14 cellular contexts compared by ENCODE assay signal in genomic region chr16:85637061-85637807, GRCh38. TPM values are rescaled to one million over a fixed set of nuclear protein-coding genes. Genes with fewer than 3 reads are reported as not detected.
DNase-seq lines count a peak whose midpoint lies in the region; ATAC-seq, FAIRE-seq and TF ChIP-seq lines count a peak whose summit lies in the region.
"Had no signal": no experiment of that assay in that cellular context is flagged by ENCODE, and none has a peak within 500 bp of the region (broad histone marks: within the 10 kb centered on the region; RNA-seq: fewer than 3 reads in every experiment).

No MANE protein-coding gene starts in this region.

- H3K36me3 Mint-ChIP-seq in activated CD4-positive, alpha-beta memory T cell treated with anti-CD3 and anti-CD28 coated beads for 36 hours: no peaks in the 10 kb centered on the region
- H3K36me3 Mint-ChIP-seq: CD4-positive, CD25-positive, alpha-beta regulatory T cell had no signal

- H3K56ac ChIP-seq in H1 (replicated peaks; ENCODE audit: insufficient read length, low read depth, low read length): no peak overlapping the region

- H3K27ac Mint-ChIP-seq in activated CD4-positive, alpha-beta memory T cell treated with anti-CD3 and anti-CD28 coated beads for 36 hours: no peak overlapping the region
- H3K27ac Mint-ChIP-seq: CD4-positive, CD25-positive, alpha-beta regulatory T cell had no signal

- no peak for FAIRE-seq in H1 (lab: Jason Lieb, UNC)
- FAIRE-seq: A549, D721Med had no signal

- TF ChIP-seq EP300 in H1 (IDR thresholded peaks at IDR 0.05; ENCODE audit: borderline replicate concordance in 1 of 2, low read depth in 2 of 2, low read length in 2 of 2) (no peak), stomach (IDR thresholded peaks at IDR 0.05) (no peak)

- H2AFZ ChIP-seq in H1 (ENCODE audit: low read length): no peak overlapping the region

- no peaks in the 10 kb centered on the region for H3K9me3 ChIP-seq in HUES6 (ENCODE audit: control insufficient read depth, insufficient read depth, low read depth, low read length)
- no peaks in the 10 kb centered on the region for H3K9me3 ChIP-seq in H1 (ENCODE audit: insufficient read depth in 2 of 2, low read depth in 1 of 2, low read length in 1 of 2)
- H3K9me3 ChIP-seq in stomach: no peaks in the 10 kb centered on the region
- H3K9me3 ChIP-seq: A549 had no signal

- no peaks in the 10 kb centered on the region for H3K27me3 Mint-ChIP-seq in activated CD4-positive, alpha-beta memory T cell treated with anti-CD3 and anti-CD28 coated beads for 36 hours
- H3K27me3 Mint-ChIP-seq: CD4-positive, CD25-positive, alpha-beta regulatory T cell had no signal

- no peak for ATAC-seq in HG03521 (IDR thresholded peaks at IDR 0.05; ENCODE audit: unreplicated experiment)
- ATAC-seq: A549 had no signal

- H3K27me3 ChIP-seq in HUES6 (ENCODE audit: control insufficient read depth, insufficient read depth, low read length) (no peaks in the 10 kb centered on the region), H1 (replicated peaks in 1 of 4; ENCODE audit: control insufficient read depth in 3 of 4, extremely low read depth in 1 of 4, insufficient read depth in 3 of 4, low read length in 3 of 4) (no peaks in the 10 kb centered on the region), stomach (no peaks in the 10 kb centered on the region)

- no peak for TF ChIP-seq RAD21 in H1 (IDR thresholded peaks at IDR 0.05 in 1 of 2, conservative IDR thresholded peaks at IDR 0.05 in 1 of 2; ENCODE audit: low read depth in 2 of 2, low read length in 2 of 2)

- TF ChIP-seq CTCF in H1 (IDR thresholded peaks at IDR 0.05; ENCODE audit: control extremely low read depth in 1 of 3, insufficient read depth in 1 of 3, low read depth in 1 of 3, low read length in 3 of 3): no peak
- TF ChIP-seq CTCF in stomach (IDR thresholded peaks at IDR 0.05): no peak

- no peak overlapping the region for H2AK5ac ChIP-seq in H1 (ENCODE audit: low read depth, low read length)

- H4K8ac ChIP-seq in H1 (ENCODE audit: extremely low read depth, insufficient read depth, low read length): no peak overlapping the region; the same call in 1 of the 2 replicates

- H4K91ac ChIP-seq in H1 (replicated peaks; ENCODE audit: insufficient read length, low read length): no peak overlapping the region

- H3K27ac ChIP-seq in HUES6 (ENCODE audit: low read depth, low read length): 0 out of 2 replicates have a peak overlapping the region, but pooled peaks have one; percentile 47
- no peak overlapping the region; the same call in 1 of the 2 replicates for H3K27ac ChIP-seq in H1 (ENCODE audit: low read depth, low read length)
- peak overlapping the region in 4 of 5 donors; percentile 39 to 65 (median 52) for H3K27ac ChIP-seq in stomach
- H3K27ac ChIP-seq: A549 had no signal

- no peak overlapping the region for H3K4me2 ChIP-seq in H1 (ENCODE audit: insufficient read depth in 1 of 2, low read depth in 2 of 2, low read length in 2 of 2)
- H3K4me2 ChIP-seq: A549 had no signal

- no peak overlapping the region for H3K4me3 ChIP-seq in HUES6 (ENCODE audit: low read depth, low read length)
- no peak overlapping the region for H3K4me3 ChIP-seq in H1 (ENCODE audit: extremely low read depth in 1 of 4, insufficient read depth in 2 of 4, low read depth in 3 of 4, low read length in 4 of 4)
- no peak overlapping the region for H3K4me3 ChIP-seq in stomach
- H3K4me3 ChIP-seq: A549 had no signal

- H3K4me3 Mint-ChIP-seq in activated CD4-positive, alpha-beta memory T cell treated with anti-CD3 and anti-CD28 coated beads for 36 hours: no peak overlapping the region
- H3K4me3 Mint-ChIP-seq: CD4-positive, CD25-positive, alpha-beta regulatory T cell had no signal

- H4K20me1 ChIP-seq in H1 (replicated peaks in 1 of 2; ENCODE audit: control insufficient read depth in 1 of 2, insufficient read depth in 2 of 2, low read length in 2 of 2): peaks cover 41 to 65% of the 10 kb centered on the region in 2 experiments

- no peaks in the 10 kb centered on the region for H3K9me3 Mint-ChIP-seq in activated CD4-positive, alpha-beta memory T cell treated with anti-CD3 and anti-CD28 coated beads for 36 hours
- H3K9me3 Mint-ChIP-seq: CD4-positive, CD25-positive, alpha-beta regulatory T cell had no signal

- no peak overlapping the region for H4K5ac ChIP-seq in H1 (ENCODE audit: insufficient read length, low read depth, low read length)

- H3K79me2 ChIP-seq in H1 (ENCODE audit: control insufficient read depth in 1 of 2, insufficient read depth in 2 of 2, low read length in 2 of 2): peaks cover 0 to 91% of the 10 kb centered on the region in 2 experiments; a peak in 3 of 4 replicates

- H2BK12ac ChIP-seq in H1 (ENCODE audit: low read depth, low read length): 0 out of 2 replicates have a peak overlapping the region, but pooled peaks have one; percentile 17

- CTCF ChIA-PET in H1 (lab: Charles Lee; ENCODE audit: partially characterized antibody): interaction anchor here (0.7 to 4.3 kb wide), 13 partner anchors 9 to 384 kb away, joined by 3 to 27 read pairs (median 6); partner anchors contain the start of gene GINS2
- CTCF ChIA-PET in activated CD4-positive, alpha-beta memory T cell treated with anti-CD3 and anti-CD28 coated beads for 36 hours (lab: Charles Lee): interaction anchor here (1.2 to 2.4 kb wide), 2 partner anchors 21 to 26 kb away, joined by 3 to 11 read pairs; no protein-coding TSS in a partner anchor

- DNase-seq in NCI-H345 (lab: John Stamatoyannopoulos, UW): peak; percentile 33
- DNase-seq in NCI-H345 treated with DMSO at 0.1 percent for 48 hours (lab: John Stamatoyannopoulos, UW; ENCODE audit: unreplicated experiment): no peak
- no peak for DNase-seq in H1 (ENCODE audit: low read depth in 1 of 2, low spot score in 2 of 2)
- DNase-seq in stomach: no peak
- DNase-seq in activated naive CD4-positive, alpha-beta T cell treated with Interleukin-2 at 50 U/mL for 16 hours: no peak
- DNase-seq in activated CD4-positive, alpha-beta memory T cell treated with anti-CD3 and anti-CD28 coated beads for 36 hours: no peak
- DNase-seq: CD4-positive, CD25-positive, alpha-beta regulatory T cell; IMR-90; NCI-H446 treated with DMSO at 0.1 percent for 48 hours; SHP77 treated with DMSO at 0.1 percent for 48 hours had no signal

- no peaks in the 10 kb centered on the region for H3K23me2 ChIP-seq in H1 (ENCODE audit: low read depth, low read length)

- H3K79me1 ChIP-seq in H1 (ENCODE audit: low read depth, low read length): peaks cover 21% of the 10 kb centered on the region

- no peak overlapping the region for H2BK20ac ChIP-seq in H1 (ENCODE audit: low read length)

- no peak overlapping the region for H3K18ac ChIP-seq in H1 (ENCODE audit: extremely low read depth, low read length)

- H3K4ac ChIP-seq in H1 (replicated peaks; ENCODE audit: insufficient read length, low read depth, low read length): no peak overlapping the region

- H2BK120ac ChIP-seq in H1 (replicated peaks; ENCODE audit: low read depth, low read length): no peak overlapping the region

- H3K14ac ChIP-seq in H1 (ENCODE audit: insufficient read length): no peak overlapping the region

- WGBS in H1 (ENCODE audit: extremely low coverage in 1 of 2, insufficient coverage in 1 of 2, insufficient read length in 1 of 2, insufficient replicate concordance in 2 of 2, low coverage in 1 of 2, low lambda C conversion rate in 2 of 2, missing lambda C conversion rate in 1 of 2), 2 experiments: 93% methylated on average over 36 of the region's 36 CpGs; no CpG with 5 or more reads in 1 of the 2 experiments
- 56 to 80% (median 72%) methylated on average over 24 to 36 of the region's 36 CpGs for WGBS in stomach, 5 donors

- POLR2A ChIA-PET in H1 (lab: Charles Lee; ENCODE audit: partially characterized antibody): interaction anchor here (0.9 to 1.0 kb wide), 2 partner anchors 11 to 16 kb away, joined by 3 read pairs; no protein-coding TSS in a partner anchor
- POLR2A ChIA-PET in activated CD4-positive, alpha-beta memory T cell treated with anti-CD3 and anti-CD28 coated beads for 36 hours (lab: Charles Lee): no interaction called here

- TF ChIP-seq POLR2A in H1 (IDR thresholded peaks at IDR 0.05; ENCODE audit: control extremely low read depth in 1 of 2, low read depth in 2 of 2, low read length in 2 of 2): no peak
- TF ChIP-seq POLR2A in stomach (IDR thresholded peaks at IDR 0.05): no peak

- H3K9ac ChIP-seq in HUES6 (ENCODE audit: low read length): no peak overlapping the region
- H3K9ac ChIP-seq in H1 (replicated peaks in 1 of 4; ENCODE audit: extremely low read depth in 1 of 4, low read depth in 3 of 4, low read length in 3 of 4): no peak overlapping the region

- H3K36me3 ChIP-seq in HUES6 (ENCODE audit: control insufficient read depth, insufficient read depth, low read length) (peaks cover 51% of the 10 kb centered on the region), H1 (ENCODE audit: control insufficient read depth in 2 of 4, insufficient read depth in 4 of 4, low read length in 3 of 4) (peaks cover 0 to 11% (median 0%) of the 10 kb centered on the region in 4 experiments; a peak in 4 of 8 replicates), stomach (peaks cover 9 to 41% (median 30%) of the 10 kb centered on the region in 4 donors)

- H3K4me1 Mint-ChIP-seq in activated CD4-positive, alpha-beta memory T cell treated with anti-CD3 and anti-CD28 coated beads for 36 hours (ENCODE audit: low read depth): no peaks in the 10 kb centered on the region
- H3K4me1 Mint-ChIP-seq: CD4-positive, CD25-positive, alpha-beta regulatory T cell had no signal

- H2BK15ac ChIP-seq in H1 (ENCODE audit: low read length): no peak overlapping the region

- intact Hi-C loops in stomach (cut with DNase I; ENCODE audit: low total_unique reads): no loop called here
- intact Hi-C loops in activated CD4-positive, alpha-beta memory T cell treated with anti-CD3 and anti-CD28 coated beads for 36 hours (cut with micrococcal nuclease): no loop called here

- H3K4me1 ChIP-seq in HUES6 (ENCODE audit: control insufficient read depth, insufficient read depth, low read length) (peaks cover 18% of the 10 kb centered on the region; the same call in 1 of the 2 replicates), H1 (replicated peaks in 1 of 4; ENCODE audit: control insufficient read depth in 3 of 4, insufficient read depth in 4 of 4, low read length in 3 of 4) (peaks cover 0 to 8% (median 0%) of the 10 kb centered on the region in 4 experiments; a peak in 4 of 7 replicates), stomach (peaks cover 82 to 100% (median 99%) of the 10 kb centered on the region in 4 donors)

- no peak overlapping the region for H2BK5ac ChIP-seq in H1 (ENCODE audit: low read depth, low read length)

- H3K23ac ChIP-seq in H1 (ENCODE audit: insufficient read length): no peak overlapping the region

RNA-seq across cellular contexts. Expression of gene GSE1, which starts 24.1 kb away (rescaled TPM):
- total RNA-seq in H1 (2021; fragmentation: NEBNext Ultra II Directional; extraction: Animal tissue kit (Norgen Biotek cat#: 25700)): 65.6 and 66.2 TPM in 2 replicates
- polyA plus RNA-seq in H1 (2011; rRNA removed) (26.0 and 40.0 TPM in 2 replicates), stomach (10 to 100 TPM; 11.8 to 21.1 (median 12.9) TPM)
- polyA plus RNA-seq in H1 (2011; cell fraction: cytosol; rRNA removed): 26.5 TPM
- 123 TPM for polyA plus RNA-seq in H1 (2011; cell fraction: nucleus; rRNA removed)
- 42.4 to 51.0 TPM (median 44.8 TPM) in 4 replicates for polyA plus RNA-seq in H1 (2012, experiment 1 of 2)
- polyA plus RNA-seq in H1 (2012, experiment 2 of 2): 18.4 TPM
- polyA plus RNA-seq in H1 (2013, experiment 1 of 2): 30.0 TPM
- polyA plus RNA-seq in H1 (2013, experiment 2 of 2): 30.1 TPM
- 35.8 and 37.6 TPM in 2 replicates for polyA minus RNA-seq in H1 (2011; rRNA and poly(A)+ RNA removed)
- 76.6 TPM for polyA minus RNA-seq in H1 (2011; cell fraction: cytosol; rRNA and poly(A)+ RNA removed)
- 93.7 TPM for polyA minus RNA-seq in H1 (2011; cell fraction: nucleus; rRNA and poly(A)+ RNA removed)
- 100 to 1,000 TPM in 4 of 5 donors, 10 to 100 TPM in 1; 58.2 to 294 (median 141) TPM for total RNA-seq in stomach
- total RNA-seq in activated CD4-positive, alpha-beta memory T cell treated with anti-CD3 and anti-CD28 coated beads for 36 hours: 10 to 100 TPM; 15.3 to 16.0 TPM

RNA-seq across cellular contexts. Expression of gene GINS2, which starts 51.5 kb away (rescaled TPM):
- 51.4 and 59.1 TPM in 2 replicates for total RNA-seq in H1 (2021; fragmentation: NEBNext Ultra II Directional; extraction: Animal tissue kit (Norgen Biotek cat#: 25700))
- polyA plus RNA-seq in H1 (2011; rRNA removed) (22.5 and 29.4 TPM in 2 replicates), stomach (1 to 10 TPM; 1.5 to 3.6 (median 2.9) TPM)
- 31.5 TPM for polyA plus RNA-seq in H1 (2011; cell fraction: cytosol; rRNA removed)
- 18.3 TPM for polyA plus RNA-seq in H1 (2011; cell fraction: nucleus; rRNA removed)
- polyA plus RNA-seq in H1 (2012, experiment 1 of 2): 34.6 to 46.9 TPM (median 38.3 TPM) in 4 replicates
- 17.0 TPM for polyA plus RNA-seq in H1 (2012, experiment 2 of 2)
- polyA plus RNA-seq in H1 (2013, experiment 1 of 2): 28.2 TPM
- polyA plus RNA-seq in H1 (2013, experiment 2 of 2): 28.2 TPM
- 24.8 and 29.1 TPM in 2 replicates for polyA minus RNA-seq in H1 (2011; rRNA and poly(A)+ RNA removed)
- polyA minus RNA-seq in H1 (2011; cell fraction: cytosol; rRNA and poly(A)+ RNA removed): 14.1 TPM
- 18.6 TPM for polyA minus RNA-seq in H1 (2011; cell fraction: nucleus; rRNA and poly(A)+ RNA removed)
- total RNA-seq in stomach: 1 to 10 TPM in 3 of 5 donors, under 1 TPM in 1, not detected in 1; 0.87 to 2.0 (median 1.9) TPM
- total RNA-seq in activated CD4-positive, alpha-beta memory T cell treated with anti-CD3 and anti-CD28 coated beads for 36 hours: 10 to 100 TPM; 66.9 to 67.8 TPM

Comparison
In these comparisons a context has a peak if more than half of its experiments do, and no peak if none do; other contexts are left out.
1. RNA of gene GINS2, which starts 51.5 kb away (total RNA-seq): 66.9 to 67.8 TPM in activated CD4-positive, alpha-beta memory T cell treated with anti-CD3 and anti-CD28 coated beads for 36 hours and 51.4 to 59.1 TPM in H1; 0.87 to 2.0 TPM in stomach; every median in the first group is over 10 times any median in the second.